15 cellular contexts compared by ENCODE assay signal in the genomic region with DNA sequence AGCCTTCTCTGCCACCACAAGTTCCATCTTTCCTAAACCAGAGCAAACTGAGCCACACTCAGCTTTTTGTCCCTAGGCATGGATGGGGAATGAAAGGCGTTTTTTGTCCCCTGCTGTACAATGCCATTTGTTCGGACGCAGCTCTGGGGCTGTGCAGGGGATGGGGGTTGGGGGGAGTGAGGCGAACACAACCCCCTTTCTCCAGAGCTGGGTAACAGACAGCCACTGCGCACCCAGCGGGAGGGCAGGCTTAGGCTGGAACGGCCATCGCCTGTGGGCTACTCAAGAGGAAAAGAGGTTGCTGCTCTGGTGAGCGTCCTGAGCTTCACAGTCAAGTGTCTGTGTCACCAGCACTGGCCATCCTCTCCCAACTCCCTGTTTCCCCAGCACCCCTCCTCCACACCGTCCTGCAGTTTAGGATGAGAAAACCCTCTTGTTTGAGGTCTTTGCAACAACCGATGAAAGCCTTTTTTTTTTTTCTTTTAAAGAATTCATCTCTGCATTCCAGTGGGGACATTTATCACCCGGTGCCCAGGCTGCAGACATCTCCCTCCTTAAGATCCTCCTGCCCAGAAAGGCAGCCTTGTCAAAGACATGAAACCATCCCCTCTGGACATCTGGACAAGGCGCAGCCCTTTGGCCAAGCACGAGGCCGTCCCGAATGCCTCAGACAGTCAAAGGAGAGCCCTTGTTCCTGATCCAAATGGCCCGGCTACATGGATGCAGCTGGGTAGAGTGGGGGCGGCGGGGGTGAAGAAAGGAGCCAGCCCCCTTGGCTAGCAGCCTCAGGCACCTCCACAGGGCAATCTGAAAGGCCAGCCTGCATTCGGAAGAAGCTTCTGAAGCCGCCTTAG.
A peak's percentile ranks its signal among the peaks of the same experiment; 100 is the strongest.
DNase-seq lines count a peak whose midpoint lies in the region; ATAC-seq and TF ChIP-seq lines count a peak whose summit lies in the region.
"Had no signal": no experiment of that assay in that cellular context is flagged by ENCODE, and none has a peak within 500 bp of the region (broad histone marks: within the 10 kb centered on the region; RNA-seq: fewer than 3 reads in every experiment).

No MANE protein-coding gene starts in this region.

- no peaks in the 10 kb centered on the region for H3K27me3 ChIP-seq in stomach
- H3K27me3 ChIP-seq: ovary had no signal

- intact Hi-C loops in stomach (cut with DNase I; ENCODE audit: low total_unique reads), result no loop called here

- H3K36me3 ChIP-seq in stomach, result no peaks in the 10 kb centered on the region
- H3K36me3 ChIP-seq: ovary had no signal

- peak; percentile 88 for DNase-seq in Ammon's horn (ENCODE audit: low spot score)
- peak in 58 of 61 donors; percentile 10 to 87 (median 70) for DNase-seq in caudate nucleus (lab: John Stamatoyannopoulos, UW)
- DNase-seq in hypothalamus (lab: John Stamatoyannopoulos, UW), result peak in 49 of 51 donors; percentile 1 to 84 (median 55)
- peak; percentile 49 for DNase-seq in occipital lobe (lab: John Stamatoyannopoulos, UW)
- no peak for DNase-seq in NCI-H1436 treated with DMSO at 0.1 percent for 48 hours (lab: John Stamatoyannopoulos, UW)
- no peak for DNase-seq in stomach
- DNase-seq in osteocyte (ENCODE audit: extremely low spot score, unreplicated experiment), result no peak
- DNase-seq: activated CD4-positive, alpha-beta T cell treated with anti-CD3 and anti-CD28 coated beads, Interleukin-2, amount 50 U/mL, for 4 hours; CD4-positive, alpha-beta T cell; DMS53; HCEC 1CT; NCI-H526; ovary had no signal

- peaks cover 1% of the 10 kb centered on the region for H3K4me1 Mint-ChIP-seq in osteocyte (ENCODE audit: unreplicated experiment)

- no peak for TF ChIP-seq EP300 in stomach (IDR thresholded peaks at IDR 0.05)

- no peak overlapping the region for H3K4me3 ChIP-seq in stomach
- H3K4me3 ChIP-seq: ovary had no signal

- no peaks in the 10 kb centered on the region for H3K36me3 Mint-ChIP-seq in osteocyte (ENCODE audit: unreplicated experiment)

- H3K27me3 Mint-ChIP-seq in osteocyte (ENCODE audit: unreplicated experiment), result no peaks in the 10 kb centered on the region
- H3K27me3 Mint-ChIP-seq: CD4-positive, alpha-beta T cell had no signal

- WGBS in stomach, 5 donors, result 75 to 88% (median 79%) methylated on average over 17 to 21 of the region's 21 CpGs

- H3K27ac ChIP-seq in caudate nucleus (ENCODE audit: low read depth, low read length), result peak overlapping the region; percentile 90
- H3K27ac ChIP-seq in stomach, result no peak overlapping the region
- H3K27ac ChIP-seq: ovary had no signal

- no peak for ATAC-seq in GM21737 (IDR thresholded peaks at IDR 0.05; ENCODE audit: unreplicated experiment)
- ATAC-seq: HepG2 had no signal

- no peak overlapping the region for H3K27ac Mint-ChIP-seq in osteocyte (ENCODE audit: unreplicated experiment)
- H3K27ac Mint-ChIP-seq: CD4-positive, alpha-beta T cell had no signal

- H3K9me3 ChIP-seq in stomach, result peaks cover 0 to 10% (median 0%) of the 10 kb centered on the region in 4 donors
- H3K9me3 ChIP-seq: ovary had no signal

- no peak for TF ChIP-seq POLR2A in stomach (IDR thresholded peaks at IDR 0.05)

- no peaks in the 10 kb centered on the region for H3K9me3 Mint-ChIP-seq in osteocyte (ENCODE audit: unreplicated experiment)
- H3K9me3 Mint-ChIP-seq: CD4-positive, alpha-beta T cell had no signal

- H3K4me1 ChIP-seq in stomach, result no peaks in the 10 kb centered on the region

- no peak for TF ChIP-seq CTCF in stomach (IDR thresholded peaks at IDR 0.05)
- TF ChIP-seq CTCF in osteocyte (IDR thresholded peaks at IDR 0.05), result no peak

- H3K4me3 Mint-ChIP-seq in osteocyte (ENCODE audit: unreplicated experiment), result no peak overlapping the region
- H3K4me3 Mint-ChIP-seq: CD4-positive, alpha-beta T cell had no signal

Comparison
In these comparisons a context has a peak if more than half of its experiments do, and no peak if none do; other contexts are left out.
1. DNase-seq: peak in Ammon's horn (single experiment), caudate nucleus (58 of 61), hypothalamus (49 of 51) and occipital lobe (single experiment); none in NCI-H1436 treated with DMSO at 0.1 percent for 48 hours (single experiment), stomach (single experiment) and osteocyte (single experiment).